8 cellular contexts compared by ENCODE assay signal in genomic region chr6:33410050-33410710, GRCh38. TPM values are rescaled to one million over a fixed set of nuclear protein-coding genes. Genes with fewer than 3 reads are reported as not detected.
A peak's percentile ranks its signal among the peaks of the same experiment; 100 is the strongest.
DNase-seq lines count a peak whose midpoint lies in the region; ATAC-seq lines count a peak whose summit lies in the region.

No MANE protein-coding gene starts in this region.

- peak; percentile 100 for DNase-seq in COLO829 (ENCODE audit: low spot score)
- DNase-seq in HT-29 (ENCODE audit: low spot score) = peak; percentile 97
- DNase-seq in NK-92 (lab: John Stamatoyannopoulos, UW; ENCODE audit: unreplicated experiment) = peak; percentile 99
- DNase-seq in activated CD8-positive, alpha-beta memory T cell treated with anti-CD3 and anti-CD28 coated beads for 24 hours = peak; percentile 99
- peak; percentile 97 for DNase-seq in effector CD4-positive, alpha-beta T cell
- peak; percentile 91 to 97 for DNase-seq in memory B cell (ENCODE audit: low spot score in 2 of 2)
- peak; percentile 96 to 100 (median 97) for DNase-seq in stimulated activated CD4-positive, alpha-beta T cell treated with anti-CD3 and anti-CD28 coated beads, TNF-alpha, amount 100 ng/mL, for 48 hours (ENCODE audit: low read depth in 3 of 3)

- no peaks in the 10 kb centered on the region for H3K9me3 Mint-ChIP-seq in memory B cell

- H3K36me3 Mint-ChIP-seq in memory B cell = peaks cover 17% of the 10 kb centered on the region

- ATAC-seq in GM21360 (IDR thresholded peaks at IDR 0.05; ENCODE audit: unreplicated experiment) (peak; percentile 74), memory B cell (ENCODE audit: low read depth) (peak; percentile 74)

- peak overlapping the region; percentile 96 for H3K4me3 Mint-ChIP-seq in memory B cell

- H3K27ac Mint-ChIP-seq in memory B cell = peak overlapping the region; percentile 98

- H3K27me3 Mint-ChIP-seq in memory B cell = no peaks in the 10 kb centered on the region

- H3K4me1 Mint-ChIP-seq in memory B cell = peaks cover 41% of the 10 kb centered on the region

RNA-seq across cellular contexts. Expression of gene PHF1, which starts 0.6 kb away (rescaled TPM):
- 30.8 and 35.5 TPM in 2 replicates for total RNA-seq in HT-29 (2014; rRNA removed; shearing (Covaris generic))

RNA-seq across cellular contexts. Expression of gene CUTA, which starts 7.7 kb away (rescaled TPM):
- 300 and 321 TPM in 2 replicates for total RNA-seq in HT-29 (2014; rRNA removed; shearing (Covaris generic))

RNA-seq across cellular contexts. Expression of gene SYNGAP1, which starts 9.7 kb away (rescaled TPM):
- total RNA-seq in HT-29 (2014; rRNA removed; shearing (Covaris generic)) = 3.3 and 5.2 TPM in 2 replicates

RNA-seq across cellular contexts. Expression of gene KIFC1, which starts 18.6 kb away (rescaled TPM):
- 64.8 and 67.5 TPM in 2 replicates for total RNA-seq in HT-29 (2014; rRNA removed; shearing (Covaris generic))

RNA-seq across cellular contexts. Expression of gene ZBTB9, which starts 44.2 kb away (rescaled TPM):
- total RNA-seq in HT-29 (2014; rRNA removed; shearing (Covaris generic)) = 4.7 and 11.2 TPM in 2 replicates

Comparison
In these comparisons a context has a peak if more than half of its experiments do, and no peak if none do; other contexts are left out.
1. Peak in every context shown above with its lines: DNase-seq and ATAC-seq.